In genomic region chrX:136880452-136881013, GRCh38 we compare ENCODE assay signal across 8 cellular contexts. TPM values are rescaled to one million over a fixed set of nuclear protein-coding genes. Genes with fewer than 3 reads are reported as not detected.
DNase-seq lines count a peak whose midpoint lies in the region; ATAC-seq, FAIRE-seq and TF ChIP-seq lines count a peak whose summit lies in the region.

Gene RBMX, minus strand, starts transcription at chrX:136880725. Its CDS starts 1,298 bp downstream, at chrX:136879427.

- H3K36me3 Mint-ChIP-seq in immature natural killer cell, result peaks cover 3 to 17% (median 5%) of the 10 kb centered on the region in 3 donors

- H3K36me3 ChIP-seq in bronchial epithelial cell (ENCODE audit: control insufficient read depth, insufficient read depth, low read length) (peaks cover 3% of the 10 kb centered on the region), spleen (peaks cover 0 to 35% (median 24%) of the 10 kb centered on the region in 6 donors)

- TF ChIP-seq POLR2A in spleen (IDR thresholded peaks at IDR 0.05), result peak; percentile 93 to 96 (median 93)

- H3K27me3 ChIP-seq in bronchial epithelial cell (ENCODE audit: control insufficient read depth, insufficient read depth, low read length) (no peaks in the 10 kb centered on the region), spleen (replicated peaks in 1 of 7) (no peaks in the 10 kb centered on the region)

- no peaks in the 10 kb centered on the region for H3K9me3 ChIP-seq in spleen

- WGBS in spleen, 5 donors, result 0 to 36% (median 9%) methylated on average over 27 to 34 of the region's 34 CpGs

- POLR2A ChIA-PET in AG04449 (lab: Yijun Ruan, JAX), result interaction anchor here (0.6 to 1.3 kb wide), 19 partner anchors 8 to 849 kb away, joined by 3 to 8 read pairs (median 5); no protein-coding TSS in a partner anchor

- peaks cover 14 to 21% of the 10 kb centered on the region in 2 donors for H3K4me1 Mint-ChIP-seq in immature natural killer cell

- DNase-seq in AG04449 (ENCODE audit: low read depth, low spot score) (peak; percentile 71), NCI-H2227 treated with DMSO at 0.1 percent for 48 hours (lab: John Stamatoyannopoulos, UW) (peak; percentile 99), bronchial epithelial cell (ENCODE audit: low read depth) (peak; percentile 78), immature natural killer cell (peak; percentile 87 to 90 (median 88)), spleen (peak; percentile 93)

- intact Hi-C loops in spleen (cut with DNase I; ENCODE audit: low total_unique reads), result no loop called here

- H3K9me3 Mint-ChIP-seq in immature natural killer cell, result no peaks in the 10 kb centered on the region

- H3K27ac Mint-ChIP-seq in immature natural killer cell, result peak within 1 kb of the TSS; percentile 92 to 99 (median 97)

- ATAC-seq in GM18907 (IDR thresholded peaks at IDR 0.05; ENCODE audit: unreplicated experiment) (peak; percentile 97), HG03159 (IDR thresholded peaks at IDR 0.05; ENCODE audit: unreplicated experiment) (peak; percentile 94)

- no peak for FAIRE-seq in bronchial epithelial cell (lab: Jason Lieb, UNC)

- H3K4me3 ChIP-seq in AG04449 (ENCODE audit: low read depth, low read length) (peak within 1 kb of the TSS; percentile 83), WI38 (ENCODE audit: low read depth, low read length) (peak within 1 kb of the TSS; percentile 64), bronchial epithelial cell (ENCODE audit: low read depth, low read length) (peak within 1 kb of the TSS; percentile 71), spleen (peak within 1 kb of the TSS; percentile 37 to 75 (median 53))

- peaks cover 0 to 25% (median 12%) of the 10 kb centered on the region in 6 donors for H3K4me1 ChIP-seq in spleen

- H3K4me3 Mint-ChIP-seq in immature natural killer cell, result peak within 1 kb of the TSS; percentile 95 to 100 (median 96)

- CTCF ChIA-PET in AG04449 (lab: Yijun Ruan, JAX), result no interaction called here

- H3K27me3 Mint-ChIP-seq in immature natural killer cell (ENCODE audit: low read depth in 3 of 3), result peaks cover 11 to 18% (median 14%) of the 10 kb centered on the region in 3 donors

- TF ChIP-seq CTCF in AG04449 (IDR thresholded peaks at IDR 0.05; ENCODE audit: insufficient read depth, low read length, missing control alignments) (no peak), WI38 (IDR thresholded peaks at IDR 0.05; ENCODE audit: low read depth, low read length) (no peak), bronchial epithelial cell (IDR thresholded peaks at IDR 0.05; ENCODE audit: insufficient read depth, low read length, severe bottlenecking) (no peak), spleen (IDR thresholded peaks at IDR 0.05 in 8 of 11, conservative IDR thresholded peaks at IDR 0.05 in 3 of 11) (no peak)

- H3K27ac ChIP-seq in spleen, result peak within 1 kb of the TSS; percentile 59 to 96 (median 95)

RNA-seq across cellular contexts. Expression of gene RBMX, which starts in this region (rescaled TPM):
- total RNA-seq in bronchial epithelial cell, result 99.3 and 115 TPM in 2 replicates
- 100 to 1,000 TPM; 119 to 162 (median 142) TPM for polyA plus RNA-seq in immature natural killer cell
- 100 to 1,000 TPM; 132 to 286 (median 185) TPM for total RNA-seq in spleen
- 100 to 1,000 TPM; 111 to 122 (median 114) TPM for polyA plus RNA-seq in spleen

Comparison
In these comparisons a context has a peak if more than half of its experiments do, and no peak if none do; other contexts are left out.
1. Peak in every context shown above with its lines: DNase-seq, ATAC-seq, H3K4me3 ChIP-seq and H3K27ac ChIP-seq.